In genomic region chr1:63642901-63643300, GRCh38 we compare ENCODE assay signal across 22 cellular contexts. TPM values are rescaled to one million over a fixed set of nuclear protein-coding genes. Genes with fewer than 3 reads are reported as not detected.
DNase-seq lines count a peak whose midpoint lies in the region; ATAC-seq, FAIRE-seq and TF ChIP-seq lines count a peak whose summit lies in the region.
"Had no signal": no experiment of that assay in that cellular context is flagged by ENCODE, and none has a peak within 500 bp of the region (broad histone marks: within the 10 kb centered on the region; RNA-seq: fewer than 3 reads in every experiment).

No MANE protein-coding gene starts in this region.

- DNase-seq in left ventricle myocardium inferior (no peak), cardiac septum (ENCODE audit: low spot score) (no peak), NCI-H2171 (lab: John Stamatoyannopoulos, UW) (peak; percentile 52), right lobe of liver (no peak), small intestine (peak; percentile 18), GM10266 (ENCODE audit: extremely low spot score) (no peak)
- DNase-seq in stimulated activated CD4-positive, alpha-beta T cell treated with anti-CD3 and anti-CD28 coated beads, Interleukin-12 subunit alpha, Interleukin-12 subunit beta, amount 100 ng/mL, for 4 hours: no peak
- DNase-seq: AML-193, GF-D8, NCI-H1048, NCI-H146, NCI-H2029 treated with DMSO at 0.1 percent for 48 hours, NCI-H510A, NCI-H774, SHP77, SK-N-SH, T-cell had no signal

- no peak for TF ChIP-seq CTCF in left ventricle myocardium inferior (IDR thresholded peaks at IDR 0.05; ENCODE audit: borderline replicate concordance)
- TF ChIP-seq CTCF in right lobe of liver (IDR thresholded peaks at IDR 0.05): no peak
- TF ChIP-seq CTCF in GM10266 (IDR thresholded peaks at IDR 0.05; ENCODE audit: control insufficient read depth, insufficient read depth, low read depth, missing control alignments): no peak

- no peak for FAIRE-seq in small intestine (lab: Jason Lieb, UNC)
- FAIRE-seq: GM19239, H1, RCC 7860 had no signal

- H3K9me3 ChIP-seq in left ventricle myocardium inferior (replicated peaks) (no peaks in the 10 kb centered on the region), right lobe of liver (no peaks in the 10 kb centered on the region), small intestine (ENCODE audit: control insufficient read depth, low read depth) (no peaks in the 10 kb centered on the region)
- H3K9me3 ChIP-seq: SK-N-SH had no signal

- H3K4me3 ChIP-seq in left ventricle myocardium inferior (no peak overlapping the region), right lobe of liver (no peak overlapping the region), small intestine (ENCODE audit: low read depth in 1 of 2, low read length in 2 of 2) (no peak overlapping the region)
- H3K4me3 ChIP-seq: GM12878 had no signal

- H3K4me1 ChIP-seq in left ventricle myocardium inferior (peaks cover 34% of the 10 kb centered on the region), right lobe of liver (peaks cover 0 to 74% (median 34%) of the 10 kb centered on the region in 4 donors), small intestine (ENCODE audit: control insufficient read depth in 2 of 2, insufficient read depth in 1 of 2, low read depth in 1 of 2, low read length in 1 of 2) (peaks cover 9 to 17% of the 10 kb centered on the region in 2 donors)

- TF ChIP-seq POLR2A in right lobe of liver (IDR thresholded peaks at IDR 0.05): no peak

- ATAC-seq in right lobe of liver (no peak), HG02970 (IDR thresholded peaks at IDR 0.05; ENCODE audit: low FRiP score, unreplicated experiment) (no peak)
- ATAC-seq: GM12878, T-cell had no signal

- peaks cover 36% of the 10 kb centered on the region for H3K36me3 ChIP-seq in left ventricle myocardium inferior
- H3K36me3 ChIP-seq in right lobe of liver: peaks cover 0 to 18% (median 3%) of the 10 kb centered on the region in 4 donors
- peaks cover 7 to 9% of the 10 kb centered on the region in 2 donors for H3K36me3 ChIP-seq in small intestine (ENCODE audit: control insufficient read depth in 2 of 2, insufficient read depth in 2 of 2, low read length in 2 of 2)

- H3K27me3 ChIP-seq in left ventricle myocardium inferior (ENCODE audit: low read depth) (no peaks in the 10 kb centered on the region), right lobe of liver (no peaks in the 10 kb centered on the region), small intestine (ENCODE audit: control insufficient read depth in 2 of 2, insufficient read depth in 2 of 2, low read length in 2 of 2) (no peaks in the 10 kb centered on the region)

- intact Hi-C loops in left ventricle myocardium inferior (cut with micrococcal nuclease): no loop called here
- intact Hi-C loops in cardiac septum (cut with DNase I): no loop called here
- intact Hi-C loops in right lobe of liver (cut with DNase I): no loop called here

- H3K27ac ChIP-seq in left ventricle myocardium inferior (replicated peaks): peak overlapping the region; percentile 79
- H3K27ac ChIP-seq in right lobe of liver: peak overlapping the region in 2 of 3 donors; percentile 74 to 87
- H3K27ac ChIP-seq in small intestine (ENCODE audit: low read depth in 1 of 2, low read length in 1 of 2): peak overlapping the region; percentile 5 to 9

- 78% methylated on average over 2 of the region's 2 CpGs for WGBS in right lobe of liver (ENCODE audit: insufficient coverage, low coverage, low lambda C conversion rate, missing lambda C conversion rate)
- 53 to 77% (median 75%) methylated on average over 2 of the region's 2 CpGs for WGBS in small intestine, 3 donors

RNA-seq across cellular contexts. Expression of gene PGM1, which starts 49.7 kb away (rescaled TPM):
- total RNA-seq in left ventricle myocardium inferior: 280 TPM
- total RNA-seq in cardiac septum: 199 TPM
- total RNA-seq in right lobe of liver: 100 to 1,000 TPM; 127 to 220 (median 157) TPM
- 10 to 100 TPM; 43.0 to 88.8 (median 60.8) TPM for polyA plus RNA-seq in small intestine

Comparison
In these comparisons a context has a peak if more than half of its experiments do, and no peak if none do; other contexts are left out.
1. DNase-seq: peak in NCI-H2171 (single experiment) and small intestine (single experiment); none in left ventricle myocardium inferior (single experiment), cardiac septum (single experiment), right lobe of liver (0 of 3), GM10266 (single experiment) and stimulated activated CD4-positive, alpha-beta T cell treated with anti-CD3 and anti-CD28 coated beads, Interleukin-12 subunit alpha, Interleukin-12 subunit beta, amount 100 ng/mL, for 4 hours (single experiment).
2. H3K27ac ChIP-seq: peak in every context shown above with its lines; median percentile 80 in right lobe of liver; 79 in left ventricle myocardium inferior; 7 in small intestine.